ENCODE assay signal across 17 cellular contexts in the genomic region with DNA sequence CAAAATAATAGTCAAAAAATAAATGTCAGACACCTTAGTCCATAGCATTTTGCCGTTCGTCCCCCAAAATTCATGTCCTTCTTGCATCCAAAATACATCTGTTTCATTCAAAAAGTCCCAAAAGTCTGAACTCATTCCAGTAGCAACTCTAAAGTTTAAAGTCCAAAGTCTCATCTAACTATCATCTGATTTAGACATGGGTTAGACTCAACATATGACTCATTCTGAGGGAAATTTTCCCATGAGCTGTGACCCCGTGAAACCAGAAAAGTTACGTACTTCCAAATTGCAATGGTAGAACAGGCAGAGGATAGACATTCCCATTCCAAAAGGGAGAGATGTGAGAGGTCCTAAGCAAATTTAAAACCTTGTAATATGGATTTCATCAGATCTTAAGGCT. TPM values are rescaled to one million over a fixed set of nuclear protein-coding genes. Genes with fewer than 3 reads are reported as not detected.
"Had no signal": no experiment of that assay in that cellular context is flagged by ENCODE, and none has a peak within 500 bp of the region (broad histone marks: within the 10 kb centered on the region; RNA-seq: fewer than 3 reads in every experiment).

No MANE protein-coding gene starts in this region.

- H3K36me3 ChIP-seq: left ventricle myocardium inferior, tibial artery, uterus had no signal

- H3K36me3 Mint-ChIP-seq: activated naive CD4-positive, alpha-beta T cell treated with anti-CD3 and anti-CD28 coated beads, Interleukin-2, amount 10 ng/mL, durations not matched to agents 7 days and 5 days; brain had no signal

- H3K4me1 Mint-ChIP-seq: activated B cell treated with CpG ODN at 0.5 μM for 24 hours; activated CD4-positive, alpha-beta T cell treated with anti-CD3 and anti-CD28 coated beads, Interleukin-2, amount 10 ng/mL, durations not matched to agents 7 days and 5 days; activated naive CD4-positive, alpha-beta T cell treated with anti-CD3 and anti-CD28 coated beads, Interleukin-2, amount 10 ng/mL, durations not matched to agents 7 days and 5 days had no signal

- H3K4me1 ChIP-seq: foreskin keratinocyte, left ventricle myocardium inferior, tibial artery, uterus had no signal

- H3K27me3 ChIP-seq: foreskin keratinocyte, tibial artery, uterus had no signal

- H3K4me3 Mint-ChIP-seq: activated B cell treated with CpG ODN at 0.5 μM for 24 hours; activated CD4-positive, alpha-beta T cell treated with anti-CD3 and anti-CD28 coated beads, Interleukin-2, amount 10 ng/mL, durations not matched to agents 7 days and 5 days; activated naive CD4-positive, alpha-beta T cell treated with anti-CD3 and anti-CD28 coated beads, Interleukin-2, amount 10 ng/mL, durations not matched to agents 7 days and 5 days; brain had no signal

- H3K9me3 ChIP-seq: left ventricle myocardium inferior, tibial artery, uterus had no signal

- H3K27ac Mint-ChIP-seq: activated B cell treated with CpG ODN at 0.5 μM for 24 hours; activated CD4-positive, alpha-beta T cell treated with anti-CD3 and anti-CD28 coated beads, Interleukin-2, amount 10 ng/mL, durations not matched to agents 7 days and 5 days; activated naive CD4-positive, alpha-beta T cell treated with anti-CD3 and anti-CD28 coated beads, Interleukin-2, amount 10 ng/mL, durations not matched to agents 7 days and 5 days; activated T-helper 2 cell treated with anti-CD3 and anti-CD28 coated beads, Interferon-gamma antibody, Interleukin-2, Interleukin-4, amounts not matched to agents 10 μg/mL and 5 μg/mL and 100 μg/mL, durations not matched to agents 14 hours and 24 hours and 36 hours; brain had no signal

- H3K27ac ChIP-seq: foreskin keratinocyte, left ventricle myocardium inferior, tibial artery, uterus had no signal

- H3K4me3 ChIP-seq: left ventricle myocardium inferior, tibial artery, uterus had no signal

- H3K9me3 Mint-ChIP-seq: activated B cell treated with CpG ODN at 0.5 μM for 24 hours; activated CD4-positive, alpha-beta T cell treated with anti-CD3 and anti-CD28 coated beads, Interleukin-2, amount 10 ng/mL, durations not matched to agents 7 days and 5 days; activated naive CD4-positive, alpha-beta T cell treated with anti-CD3 and anti-CD28 coated beads, Interleukin-2, amount 10 ng/mL, durations not matched to agents 7 days and 5 days; activated T-helper 2 cell treated with anti-CD3 and anti-CD28 coated beads, Interferon-gamma antibody, Interleukin-2, Interleukin-4, amounts not matched to agents 10 μg/mL and 5 μg/mL and 100 μg/mL, durations not matched to agents 14 hours and 24 hours and 36 hours had no signal

- ATAC-seq: foreskin keratinocyte had no signal

- DNase-seq: activated B cell treated with CpG ODN at 0.5 μM for 24 hours; activated CD4-positive, alpha-beta T cell treated with anti-CD3 and anti-CD28 coated beads, Interleukin-2, amount 10 ng/mL, durations not matched to agents 7 days and 5 days; activated CD8-positive, alpha-beta memory T cell treated with anti-CD3 and anti-CD28 coated beads for 24 hours; activated naive CD4-positive, alpha-beta T cell treated with anti-CD3 and anti-CD28 coated beads, Interleukin-2, amount 10 ng/mL, durations not matched to agents 7 days and 5 days; activated T-cell treated with anti-CD3 and anti-CD28 coated beads for 4 hours; cerebellar nuclear complex; dermis blood vessel endothelial cell; foreskin keratinocyte; head of caudate nucleus; islet precursor cell; left ventricle myocardium inferior; mesendoderm; tibial artery; uterus had no signal

RNA-seq across cellular contexts. Expression of a gene that starts 48.6 kb away (rescaled TPM):
- total RNA-seq: T-helper 1 cell treated with Interleukin-12 subunit alpha and Interleukin-12 subunit beta and Interleukin-4 antibody, amounts not matched to agents 30 ng/mL and 1 ng/mL, for 36 hours had no signal
